In genomic region chr2:86499326-86499725, GRCh38 we compare ENCODE assay signal across 15 cellular contexts. TPM values are rescaled to one million over a fixed set of nuclear protein-coding genes. Genes with fewer than 3 reads are reported as not detected.
DNase-seq lines count a peak whose midpoint lies in the region; ATAC-seq and TF ChIP-seq lines count a peak whose summit lies in the region.
"Had no signal": no experiment of that assay in that cellular context is flagged by ENCODE, and none has a peak within 500 bp of the region (broad histone marks: within the 10 kb centered on the region; RNA-seq: fewer than 3 reads in every experiment).

No MANE protein-coding gene starts in this region.

- no peaks in the 10 kb centered on the region for H3F3A ChIP-seq in PC-3 (ENCODE audit: low read length, unreplicated experiment)

- H3K4me3 ChIP-seq in PC-3 (ENCODE audit: low read length) (no peak overlapping the region), vagina (no peak overlapping the region)

- H3K4me1 Mint-ChIP-seq in natural killer cell (peaks cover 17 to 24% of the 10 kb centered on the region in 2 donors), type B pancreatic cell (ENCODE audit: unreplicated experiment) (no peaks in the 10 kb centered on the region)
- peaks cover 21 to 27% of the 10 kb centered on the region in 2 donors for H3K4me1 Mint-ChIP-seq in natural killer cell treated with Interleukin-12 subunit alpha and Interleukin-12 subunit beta and Interleukin-15 and Interleukin-18, amount 100 ng/mL, for 72 hours (ENCODE audit: low read depth in 2 of 2)

- no peak for TF ChIP-seq CTCF in natural killer cell (IDR thresholded peaks at IDR 0.05)
- no peak for TF ChIP-seq CTCF in PC-3 (conservative IDR thresholded peaks at IDR 0.05; ENCODE audit: low read depth, low read length)
- TF ChIP-seq CTCF in vagina (IDR thresholded peaks at IDR 0.05): no peak
- TF ChIP-seq CTCF in type B pancreatic cell (conservative IDR thresholded peaks at IDR 0.05): no peak

- no peak overlapping the region for H2AFZ ChIP-seq in PC-3 (ENCODE audit: low read length)

- no peak for TF ChIP-seq POLR2A in vagina (IDR thresholded peaks at IDR 0.05)

- CTCF ChIA-PET in PC-3 (lab: Charles Lee): no interaction called here

- H3K4me3 Mint-ChIP-seq in natural killer cell (no peak overlapping the region), type B pancreatic cell (no peak overlapping the region)
- no peak overlapping the region for H3K4me3 Mint-ChIP-seq in natural killer cell treated with Interleukin-12 subunit alpha and Interleukin-12 subunit beta and Interleukin-15 and Interleukin-18, amount 100 ng/mL, for 72 hours
- H3K4me3 Mint-ChIP-seq: CD4-positive, CD25-positive, alpha-beta regulatory T cell; HFFc6 had no signal

- H3K4me1 ChIP-seq in PC-3 (ENCODE audit: insufficient read depth, low read length) (peaks cover 16% of the 10 kb centered on the region), vagina (no peaks in the 10 kb centered on the region)

- 0 out of 2 replicates have a peak, but pooled peaks cover 4% of the 10 kb centered on the region for H3K9me3 ChIP-seq in PC-3 (ENCODE audit: low read length)
- H3K9me3 ChIP-seq in vagina: no peaks in the 10 kb centered on the region

- H3K27me3 Mint-ChIP-seq in natural killer cell (ENCODE audit: low read depth in 2 of 2): no peaks in the 10 kb centered on the region
- no peaks in the 10 kb centered on the region for H3K27me3 Mint-ChIP-seq in natural killer cell treated with Interleukin-12 subunit alpha and Interleukin-12 subunit beta and Interleukin-15 and Interleukin-18, amount 100 ng/mL, for 72 hours
- H3K27me3 Mint-ChIP-seq in type B pancreatic cell: no peaks in the 10 kb centered on the region
- H3K27me3 Mint-ChIP-seq: CD4-positive, CD25-positive, alpha-beta regulatory T cell had no signal

- ATAC-seq in natural killer cell: no peak
- ATAC-seq in natural killer cell treated with Interleukin-12 subunit alpha and Interleukin-12 subunit beta and Interleukin-15 and Interleukin-18, amount 100 ng/mL, for 72 hours: no peak
- ATAC-seq in PC-3: peak; percentile 49
- ATAC-seq: SK-N-SH treated with all-trans-retinoic acid at 6 μM for 48 hours had no signal

- 0 out of 2 replicates have a peak overlapping the region, but pooled peaks have one; percentile 5 for H3K4me2 ChIP-seq in PC-3 (ENCODE audit: low read length)

- H3K27ac ChIP-seq in PC-3 (ENCODE audit: low read length) (peak overlapping the region; percentile 81), epithelial cell of prostate (peak overlapping the region; percentile 58), vagina (no peak overlapping the region)

- peak overlapping the region; percentile 43 to 60 for H3K27ac Mint-ChIP-seq in natural killer cell
- H3K27ac Mint-ChIP-seq in natural killer cell treated with Interleukin-12 subunit alpha and Interleukin-12 subunit beta and Interleukin-15 and Interleukin-18, amount 100 ng/mL, for 72 hours: no peak overlapping the region
- H3K27ac Mint-ChIP-seq in type B pancreatic cell: no peak overlapping the region
- H3K27ac Mint-ChIP-seq: HFFc6 had no signal

- peaks cover 4% of the 10 kb centered on the region; the same call in 1 of the 2 replicates for H3K79me2 ChIP-seq in PC-3 (ENCODE audit: low read length)

- BruUV-seq in PC-3 (replicated peaks; lab: Mats Ljungman, UMichigan): no TSS peak

- peaks cover 8% of the 10 kb centered on the region for H4K20me1 ChIP-seq in PC-3 (ENCODE audit: low read length)

- H3K36me3 Mint-ChIP-seq in natural killer cell: peaks cover 23% of the 10 kb centered on the region
- peaks cover 75% of the 10 kb centered on the region for H3K36me3 Mint-ChIP-seq in natural killer cell treated with Interleukin-12 subunit alpha and Interleukin-12 subunit beta and Interleukin-15 and Interleukin-18, amount 100 ng/mL, for 72 hours
- peaks cover 84% of the 10 kb centered on the region for H3K36me3 Mint-ChIP-seq in type B pancreatic cell

- H3K27me3 ChIP-seq in PC-3 (ENCODE audit: low read length) (no peaks in the 10 kb centered on the region), vagina (no peaks in the 10 kb centered on the region)

- no peak overlapping the region for H3K9ac ChIP-seq in PC-3 (ENCODE audit: low read length)

- intact Hi-C loops in natural killer cell (cut with micrococcal nuclease) (no loop called here), PC-3 (cut with micrococcal nuclease) (loop anchor here (5.0 to 10.0 kb wide), 2 partner anchors 57 to 105 kb away; partner anchors contain the start of gene KDM3A), vagina (cut with DNase I) (no loop called here)

- POLR2A ChIA-PET in PC-3 (lab: Charles Lee; ENCODE audit: unreplicated experiment): interaction anchor here (1.0 kb wide), 1 partner anchor 57 kb away, joined by 12 read pairs; no protein-coding TSS in a partner anchor

- DNase-seq in natural killer cell (no peak), PC-3 (peak; percentile 43), epithelial cell of prostate (ENCODE audit: low read depth, low spot score) (peak; percentile 6), vagina (ENCODE audit: extremely low spot score in 2 of 2) (no peak), type B pancreatic cell (ENCODE audit: extremely low spot score, unreplicated experiment) (no peak)
- DNase-seq in natural killer cell treated with Interleukin-12 subunit alpha and Interleukin-12 subunit beta and Interleukin-15 and Interleukin-18, amount 100 ng/mL, for 72 hours (ENCODE audit: low spot score): no peak
- DNase-seq in activated CD4-positive, alpha-beta T cell treated with anti-CD3 and anti-CD28 coated beads for 4 hours: no peak
- DNase-seq: CD4-positive, CD25-positive, alpha-beta regulatory T cell; EL; HFFc6; NCI-H1105 treated with DMSO at 0.1 percent for 48 hours; NCI-H187 treated with DMSO at 0.1 percent for 48 hours; NCI-H446; SHP77 treated with DMSO at 0.1 percent for 48 hours had no signal

- H3K9me2 ChIP-seq in PC-3 (replicated peaks; ENCODE audit: low read length): no peaks in the 10 kb centered on the region

- H3K9me3 Mint-ChIP-seq in natural killer cell: peaks cover 0 to 6% of the 10 kb centered on the region in 2 donors
- H3K9me3 Mint-ChIP-seq in natural killer cell treated with Interleukin-12 subunit alpha and Interleukin-12 subunit beta and Interleukin-15 and Interleukin-18, amount 100 ng/mL, for 72 hours: peaks cover 3% of the 10 kb centered on the region
- peaks cover 24% of the 10 kb centered on the region for H3K9me3 Mint-ChIP-seq in type B pancreatic cell

- H3K36me3 ChIP-seq in PC-3 (ENCODE audit: low read depth, low read length) (peaks cover 36% of the 10 kb centered on the region), vagina (peaks cover 0 to 59% of the 10 kb centered on the region in 2 donors)

RNA-seq across cellular contexts. Expression of gene KDM3A, which starts 58.2 kb away (rescaled TPM):
- total RNA-seq in natural killer cell: 100 to 1,000 TPM; 172 to 195 (median 188) TPM
- 10 to 100 TPM; 44.6 to 74.3 TPM for total RNA-seq in natural killer cell treated with Interleukin-12 subunit alpha and Interleukin-12 subunit beta and Interleukin-15 and Interleukin-18, amount 100 ng/mL, for 72 hours
- 32.2 and 59.6 TPM in 2 replicates for total RNA-seq in PC-3 (2014; rRNA removed)
- total RNA-seq in vagina: 38.3 TPM
- 67.9 and 68.1 TPM in 2 replicates for total RNA-seq in type B pancreatic cell (ENCODE audit: low replicate concordance)

Comparison
In these comparisons a context has a peak if more than half of its experiments do, and no peak if none do; other contexts are left out.
1. H3K27ac Mint-ChIP-seq: peak in natural killer cell (2 of 2); none in natural killer cell treated with Interleukin-12 subunit alpha and Interleukin-12 subunit beta and Interleukin-15 and Interleukin-18, amount 100 ng/mL, for 72 hours (0 of 2) and type B pancreatic cell (single experiment).
2. DNase-seq: peak in PC-3 (single experiment) and epithelial cell of prostate (single experiment); none in natural killer cell (single experiment), natural killer cell treated with Interleukin-12 subunit alpha and Interleukin-12 subunit beta and Interleukin-15 and Interleukin-18, amount 100 ng/mL, for 72 hours (single experiment), vagina (0 of 2), type B pancreatic cell (single experiment) and activated CD4-positive, alpha-beta T cell treated with anti-CD3 and anti-CD28 coated beads for 4 hours (0 of 2).